16 cellular contexts compared by ENCODE assay signal in genomic region chrX:112800901-112801775, GRCh38.
"Had no signal": no experiment of that assay in that cellular context is flagged by ENCODE, and none has a peak within 500 bp of the region (broad histone marks: within the 10 kb centered on the region; RNA-seq: fewer than 3 reads in every experiment).

No MANE protein-coding gene starts in this region.

- DNase-seq: activated CD4-positive, alpha-beta T cell treated with anti-CD3 and anti-CD28 coated beads for 48 hours; activated CD8-positive, alpha-beta T cell treated with anti-CD3 and anti-CD28 coated beads for 36 hours; activated effector memory CD4-positive, alpha-beta T cell treated with Interleukin-2 at 50 U/mL for 16 hours; activated naive CD4-positive, alpha-beta T cell treated with anti-CD3 and anti-CD28 coated beads, Interleukin-2, amount 50 U/mL, for 16 hours; activated T-cell treated with anti-CD3 and anti-CD28 coated beads, Interleukin-2, amount 50 U/mL, for 4 hours; caudate nucleus; foreskin fibroblast; head of caudate nucleus; left cardiac atrium; lower lobe of right lung; naive B cell; sigmoid colon; uterus had no signal

- H3K36me3 ChIP-seq: lower lobe of right lung, thoracic aorta, uterus had no signal

- ATAC-seq: activated CD8-positive, alpha-beta T cell treated with anti-CD3 and anti-CD28 coated beads for 36 hours; activated T-cell treated with anti-CD3 and anti-CD28 coated beads, Interleukin-2, amount 50 U/mL, for 4 hours; left cardiac atrium; lower lobe of right lung; stimulated activated effector memory CD8-positive, alpha-beta T cell treated with anti-CD3 and anti-CD28 coated beads, Interleukin-12 subunit alpha, Interleukin-12 subunit beta, amount 100 ng/mL, for 72 hours; WTC11 had no signal

- H3K27ac ChIP-seq: lower lobe of right lung, sigmoid colon, thoracic aorta, uterus had no signal

- H3K4me1 ChIP-seq: lower lobe of right lung, sigmoid colon, uterus had no signal

- H3K27me3 ChIP-seq: sigmoid colon, uterus had no signal

- H3K4me3 ChIP-seq: lower lobe of right lung, sigmoid colon, thoracic aorta, uterus had no signal

- H3K9me3 ChIP-seq: lower lobe of right lung, sigmoid colon, thoracic aorta, uterus had no signal
